ENCODE assay signal across 20 cellular contexts in genomic region chr3:122916580-122916979, GRCh38.
DNase-seq lines count a peak whose midpoint lies in the region; ATAC-seq, FAIRE-seq and TF ChIP-seq lines count a peak whose summit lies in the region.
"Had no signal": no experiment of that assay in that cellular context is flagged by ENCODE, and none has a peak within 500 bp of the region (broad histone marks: within the 10 kb centered on the region; RNA-seq: fewer than 3 reads in every experiment).

No MANE protein-coding gene starts in this region.

- no peak overlapping the region for H3K9ac ChIP-seq in HCT116 (ENCODE audit: low read length)

- intact Hi-C loops in cardiac septum (cut with DNase I) (no loop called here), left ventricle myocardium inferior (cut with micrococcal nuclease) (no loop called here), HCT116 (cut with micrococcal nuclease) (no loop called here)

- CTCF ChIA-PET in HCT116 (lab: Charles Lee), result no interaction called here

- peaks cover 26% of the 10 kb centered on the region for H3K27me3 ChIP-seq in left ventricle myocardium inferior (ENCODE audit: low read depth)
- peaks cover 9% of the 10 kb centered on the region; the same call in 1 of the 2 replicates for H3K27me3 ChIP-seq in HCT116 (ENCODE audit: insufficient read depth, low read length)
- H3K27me3 ChIP-seq in SJCRH30, result no peaks in the 10 kb centered on the region
- H3K27me3 ChIP-seq: uterus had no signal

- DNase-seq in cardiac septum (ENCODE audit: low spot score) (peak; percentile 53), left ventricle myocardium inferior (no peak), HCT116 (ENCODE audit: low read depth, low spot score) (no peak), urothelium cell line (ENCODE audit: low spot score) (no peak), HPDE6-E6E7 (ENCODE audit: extremely low spot score) (no peak), SJCRH30 (no peak), NCI-H2171 treated with DMSO at 0.1 percent for 48 hours (lab: John Stamatoyannopoulos, UW) (no peak)
- DNase-seq: activated CD4-positive, CD25-positive, alpha-beta regulatory T cell treated with anti-CD3 and anti-CD28 coated beads, Interleukin-2, amount 50 U/mL, for 72 hours; activated naive CD8-positive, alpha-beta T cell treated with anti-CD3 and anti-CD28 coated beads, Interleukin-2, amount 10 ng/mL, durations not matched to agents 7 days and 5 days; Calu3; HCEC 1CT; Kasumi-1; left ventricle myocardium superior; NCI-H1105; NCI-H524 treated with DMSO at 0.1 percent for 48 hours; OCI-M1; stimulated activated CD8-positive, alpha-beta memory T cell treated with anti-CD3 and anti-CD28 coated beads, Interleukin-4, amount 100 ng/mL, for 48 hours; substantia nigra; uterus had no signal

- no peak overlapping the region for H3K4me2 ChIP-seq in HCT116 (ENCODE audit: low read length)

- no peaks in the 10 kb centered on the region for H4K20me1 ChIP-seq in HCT116 (ENCODE audit: insufficient read depth)

- RAD21 ChIA-PET in HCT116 (lab: Charles Lee; ENCODE audit: low non-redundant PET in 1 of 2, low total read pairs in 2 of 2, uncharacterized antibody in 2 of 2, unreplicated experiment in 2 of 2), result no interaction called here

- no peaks in the 10 kb centered on the region for H3K36me3 ChIP-seq in left ventricle myocardium inferior
- no peaks in the 10 kb centered on the region for H3K36me3 ChIP-seq in HCT116 (ENCODE audit: control insufficient read depth in 1 of 2, insufficient read depth in 2 of 2, low read length in 2 of 2)
- no peaks in the 10 kb centered on the region for H3K36me3 ChIP-seq in SJCRH30
- H3K36me3 ChIP-seq: uterus had no signal

- TF ChIP-seq POLR2A in HCT116 (IDR thresholded peaks at IDR 0.05; ENCODE audit: borderline replicate concordance, extremely low read depth, insufficient read depth, insufficient read length), result no peak

- FAIRE-seq in urothelium cell line (lab: Jason Lieb, UNC), result peak; percentile 62

- no TSS peak for BruUV-seq in HCT116 (replicated peaks; lab: Mats Ljungman, UMichigan)

- H3K79me2 ChIP-seq in HCT116 (ENCODE audit: insufficient read depth, low read length), result no peaks in the 10 kb centered on the region

- H3K27ac ChIP-seq in left ventricle myocardium inferior (replicated peaks) (no peak overlapping the region), HCT116 (ENCODE audit: low read depth, low read length) (no peak overlapping the region), SJCRH30 (no peak overlapping the region)
- H3K27ac ChIP-seq: uterus had no signal

- no peaks in the 10 kb centered on the region for H3K9me3 ChIP-seq in left ventricle myocardium inferior (replicated peaks)
- no peaks in the 10 kb centered on the region for H3K9me3 ChIP-seq in HCT116 (ENCODE audit: control insufficient read depth in 1 of 2, insufficient read depth in 1 of 2, low read depth in 1 of 2, low read length in 2 of 2)
- no peaks in the 10 kb centered on the region for H3K9me3 ChIP-seq in SJCRH30 (replicated peaks)
- H3K9me3 ChIP-seq: uterus had no signal

- H2AFZ ChIP-seq in HCT116 (ENCODE audit: low read depth, low read length, poor library complexity, severe bottlenecking), result no peak overlapping the region

- H3K4me3 ChIP-seq in left ventricle myocardium inferior (no peak overlapping the region), HCT116 (replicated peaks in 1 of 2; ENCODE audit: low read depth in 1 of 2, low read length in 2 of 2) (no peak overlapping the region), SJCRH30 (no peak overlapping the region)
- H3K4me3 ChIP-seq: uterus had no signal

- POLR2A ChIA-PET in HCT116 (lab: Charles Lee), result no interaction called here

- H3K4me1 ChIP-seq in left ventricle myocardium inferior (no peaks in the 10 kb centered on the region), HCT116 (ENCODE audit: control insufficient read depth in 1 of 2, insufficient read depth in 2 of 2, low read length in 2 of 2) (no peaks in the 10 kb centered on the region), SJCRH30 (no peaks in the 10 kb centered on the region)
- H3K4me1 ChIP-seq: uterus had no signal

- no peak for ATAC-seq in HCT116
- ATAC-seq: left ventricle myocardium superior had no signal

- TF ChIP-seq CTCF in left ventricle myocardium inferior (IDR thresholded peaks at IDR 0.05; ENCODE audit: borderline replicate concordance) (no peak), HCT116 (IDR thresholded peaks at IDR 0.05 in 2 of 3, conservative IDR thresholded peaks at IDR 0.05 in 1 of 3; ENCODE audit: borderline replicate concordance in 1 of 3, insufficient read depth in 1 of 3, low read depth in 2 of 3, low read length in 2 of 3) (no peak)

- H3K9me2 ChIP-seq in HCT116 (ENCODE audit: insufficient read depth), result no peaks in the 10 kb centered on the region

- TF ChIP-seq RAD21 in HCT116 (IDR thresholded peaks at IDR 0.05; ENCODE audit: low read depth), result no peak

TF ChIP-seq in HCT116, 20 proteins besides CTCF, POLR2A, EP300 and RAD21:
- TF ChIP-seq FOSL1 (IDR thresholded peaks at IDR 0.05; ENCODE audit: low read depth) (no peak), REST (IDR thresholded peaks at IDR 0.05; ENCODE audit: low read depth) (peak; percentile 18)

TF ChIP-seq in PFSK-1, 5 proteins besides CTCF, POLR2A, EP300 and RAD21:
- TF ChIP-seq FOXP2 (optimal IDR thresholded peaks at IDR 0.05; ENCODE audit: borderline replicate concordance, extremely low read depth, extremely low read length, insufficient read depth) (no peak), REST (IDR thresholded peaks at IDR 0.05; ENCODE audit: insufficient read depth in 1 of 2, low read depth in 2 of 2, low read length in 2 of 2) (peak; percentile 14 to 57; a peak in 1 of 4 replicates), TAF1 (IDR thresholded peaks at IDR 0.05; ENCODE audit: borderline replicate concordance, insufficient read depth, low read length) (no peak)
